1 cellular context compared by ENCODE assay signal in the genomic region with DNA sequence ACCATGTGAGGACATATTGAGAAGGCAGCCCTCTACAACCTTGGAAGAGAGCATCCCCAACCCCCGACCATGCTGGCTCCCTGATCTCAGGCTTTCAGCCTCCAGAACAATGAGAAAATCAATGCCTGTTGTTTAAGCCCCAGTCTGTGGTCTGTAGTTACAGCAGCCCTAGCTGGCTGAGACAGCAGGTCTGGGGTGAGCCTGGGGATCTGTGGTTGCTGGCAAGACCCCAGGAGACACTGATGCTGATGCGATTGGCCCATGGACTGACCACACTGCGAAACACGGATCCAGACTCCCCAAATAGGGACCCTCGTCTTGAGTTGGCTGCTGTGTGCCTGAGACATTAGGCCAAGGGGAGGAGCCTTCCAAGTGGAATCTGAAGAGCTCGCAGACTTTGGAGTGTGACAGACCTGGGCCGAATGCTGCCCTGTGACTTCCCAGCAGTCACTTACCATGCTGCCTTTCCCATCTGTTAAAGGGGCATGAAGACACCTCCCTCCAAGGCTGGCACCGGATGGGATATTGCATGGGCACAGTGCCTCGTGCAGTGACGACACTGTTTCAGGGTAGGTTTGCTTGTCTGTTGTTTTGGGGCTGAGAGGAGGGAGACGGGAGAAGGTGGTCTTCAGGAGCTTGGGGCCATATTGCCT.
TF ChIP-seq lines count a peak whose summit lies in the region.

No MANE protein-coding gene starts in this region.

TF ChIP-seq in HEK293, 187 proteins besides CTCF, POLR2A, EP300 and RAD21:
- TF ChIP-seq ZNF157 (tag by site-specific recombination; IDR thresholded peaks at IDR 0.05) (no peak), ZIC2 (tag by site-specific recombination; IDR thresholded peaks at IDR 0.05) (peak; percentile 38)
